27 cellular contexts compared by ENCODE assay signal in the genomic region with DNA sequence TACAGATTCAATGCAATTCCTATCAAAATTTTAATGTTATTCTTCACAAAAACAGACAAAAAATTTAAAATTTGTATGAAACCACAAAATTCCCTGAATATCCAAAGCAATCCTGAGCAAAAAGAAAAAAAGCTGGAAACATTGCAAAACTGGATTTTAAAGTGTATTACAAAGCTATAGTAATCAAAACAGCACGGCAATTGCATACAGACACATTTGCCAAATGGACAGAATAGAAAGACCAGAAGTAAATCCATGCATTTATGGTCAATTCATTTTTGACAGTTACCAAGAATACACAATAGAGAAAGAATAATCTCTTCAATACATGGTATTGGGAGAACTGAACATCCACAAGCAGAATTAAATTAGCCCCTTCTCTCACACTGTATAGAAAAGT.
DNase-seq lines count a peak whose midpoint lies in the region; ATAC-seq, FAIRE-seq and TF ChIP-seq lines count a peak whose summit lies in the region.
"Had no signal": no experiment of that assay in that cellular context is flagged by ENCODE, and none has a peak within 500 bp of the region (broad histone marks: within the 10 kb centered on the region; RNA-seq: fewer than 3 reads in every experiment).

No MANE protein-coding gene starts in this region.

- TF ChIP-seq EP300 in K562 (IDR thresholded peaks at IDR 0.05; ENCODE audit: low read length): no peak

- POLR2A ChIA-PET in HEK293 (lab: Yijun Ruan, JAX): no interaction called here
- POLR2A ChIA-PET in K562 (lab: Yijun Ruan, JAX): no interaction called here

- H3K79me2 ChIP-seq in K562 (ENCODE audit: control insufficient read depth, insufficient read depth, low read length): no peaks in the 10 kb centered on the region

- TF ChIP-seq RAD21 in K562 (CRISPR knock-in tag; conservative IDR thresholded peaks at IDR 0.05 in 1 of 2, IDR thresholded peaks at IDR 0.05 in 1 of 2): no peak

- in situ Hi-C loops in K562 (cut with MboI): no loop called here

- no peak for TF ChIP-seq POLR2A in K562 (conservative IDR thresholded peaks at IDR 0.05)

- no peaks in the 10 kb centered on the region for H3K36me3 Mint-ChIP-seq in endodermal cell (ENCODE audit: low read depth)
- H3K36me3 Mint-ChIP-seq: CD14-positive monocyte; CD4-positive, alpha-beta memory T cell; CD4-positive, CD25-positive, alpha-beta regulatory T cell; CD8-positive, alpha-beta memory T cell had no signal

- H3K4me2 ChIP-seq in K562 (ENCODE audit: insufficient read depth, low read length): no peak overlapping the region
- H3K4me2 ChIP-seq: BLaER1 had no signal

- 0% methylated on average over 1 of the region's 1 CpG for WGBS in K562 (ENCODE audit: insufficient coverage, low coverage, missing lambda C conversion rate)
- WGBS in endodermal cell (ENCODE audit: insufficient coverage in 1 of 2, insufficient read length in 1 of 2), 2 experiments: 94 to 100% methylated on average over 1 of the region's 1 CpG

- no peak overlapping the region for H2AFZ ChIP-seq in K562 (ENCODE audit: low read depth, low read length)

- BruUV-seq in K562 (replicated peaks; lab: Mats Ljungman, UMichigan): no TSS peak

- peaks cover 10% of the 10 kb centered on the region for H3K9me3 Mint-ChIP-seq in endodermal cell

- no peak overlapping the region for H3K27ac ChIP-seq in HEK293 (ENCODE audit: extremely low read depth, low read depth, low read length)
- no peak overlapping the region for H3K27ac ChIP-seq in K562 (ENCODE audit: extremely low read depth, low read depth, low read length)
- no peak overlapping the region for H3K27ac ChIP-seq in endodermal cell (ENCODE audit: low read depth, low read length)
- H3K27ac ChIP-seq: BLaER1 had no signal

- H3K4me3 Mint-ChIP-seq in endodermal cell: no peak overlapping the region
- H3K4me3 Mint-ChIP-seq: CD14-positive monocyte; CD4-positive, alpha-beta memory T cell; CD4-positive, CD25-positive, alpha-beta regulatory T cell; CD8-positive, alpha-beta memory T cell had no signal

- H3K4me1 ChIP-seq in HEK293 (ENCODE audit: control insufficient read depth, insufficient read depth, low read length): no peaks in the 10 kb centered on the region
- H3K4me1 ChIP-seq in K562 (replicated peaks in 1 of 2; ENCODE audit: control insufficient read depth in 2 of 2, insufficient read depth in 2 of 2, low read length in 2 of 2): no peaks in the 10 kb centered on the region
- no peaks in the 10 kb centered on the region for H3K4me1 ChIP-seq in endodermal cell (ENCODE audit: control insufficient read depth, insufficient read depth, low read length)
- H3K4me1 ChIP-seq: BLaER1 had no signal

- no peaks in the 10 kb centered on the region for H3K36me3 ChIP-seq in HEK293 (ENCODE audit: control insufficient read depth in 2 of 2, insufficient read depth in 1 of 2, low read length in 2 of 2)
- no peaks in the 10 kb centered on the region for H3K36me3 ChIP-seq in K562 (ENCODE audit: control insufficient read depth, insufficient read depth, low read length)
- no peaks in the 10 kb centered on the region for H3K36me3 ChIP-seq in endodermal cell (ENCODE audit: control insufficient read depth, insufficient read depth, low read length)
- H3K36me3 ChIP-seq: BE2C, BLaER1 had no signal

- no peaks in the 10 kb centered on the region for H3K9me1 ChIP-seq in K562 (ENCODE audit: control insufficient read depth, insufficient read depth, low read length)

- intact Hi-C loops in K562 (cut with micrococcal nuclease): no loop called here

- H3K9ac ChIP-seq in K562 (ENCODE audit: insufficient read depth in 1 of 2, low read depth in 2 of 2, low read length in 2 of 2) (no peak overlapping the region), endodermal cell (ENCODE audit: extremely low read depth, low read length, poor library complexity, severe bottlenecking) (no peak overlapping the region)
- H3K9ac ChIP-seq: BLaER1 had no signal

- H3K27me3 ChIP-seq in K562 (ENCODE audit: control insufficient read depth in 2 of 2, insufficient read depth in 2 of 2, low read length in 2 of 2) (no peaks in the 10 kb centered on the region), endodermal cell (ENCODE audit: control insufficient read depth, insufficient read depth, low read length, poor library complexity, severe bottlenecking) (no peaks in the 10 kb centered on the region)
- H3K27me3 ChIP-seq: BE2C, BLaER1 had no signal

- ATAC-seq in K562 (no peak), HG03097 (IDR thresholded peaks at IDR 0.05; ENCODE audit: low FRiP score, unreplicated experiment) (no peak)
- ATAC-seq: GM12878 had no signal

- no peaks in the 10 kb centered on the region for H3K27me3 Mint-ChIP-seq in endodermal cell (ENCODE audit: insufficient read depth)
- H3K27me3 Mint-ChIP-seq: CD4-positive, CD25-positive, alpha-beta regulatory T cell; CD8-positive, alpha-beta memory T cell had no signal

- no peak for FAIRE-seq in K562 (lab: Jason Lieb, UNC)
- FAIRE-seq: A204.1, GM12878, GM12892, GM18507 had no signal

- CTCF ChIA-PET in HEK293 (lab: Yijun Ruan, JAX) (interaction anchor here (1.4 kb wide), 1 partner anchor 9 kb away, joined by 4 read pairs; no protein-coding TSS in a partner anchor), K562 (lab: Yijun Ruan, JAX; ENCODE audit: low intra/inter-chr PET ratio) (no interaction called here)

- H3K4me3 ChIP-seq in HEK293 (ENCODE audit: low read depth, low read length) (no peak overlapping the region), K562 (no peak overlapping the region), endodermal cell (ENCODE audit: low read length) (peak overlapping the region; percentile 23)
- H3K4me3 ChIP-seq: BLaER1, GM12878 had no signal

- DNase-seq in K562 (ENCODE audit: extremely low read depth in 1 of 4, low spot score in 3 of 4): no peak
- no peak for DNase-seq in endodermal cell
- DNase-seq in NCI-H1417 (lab: John Stamatoyannopoulos, UW): no peak
- DNase-seq in activated naive CD4-positive, alpha-beta T cell (lab: John Stamatoyannopoulos, UW): no peak
- DNase-seq: 8988T; ACHN; BE2C; C1 segment of cervical spinal cord; CD4-positive, alpha-beta memory T cell; CD4-positive, CD25-positive, alpha-beta regulatory T cell; CD8-positive, alpha-beta memory T cell; COR-L47; DMS 273 treated with DMSO at 0.1 percent for 48 hours; DMS153; DMS53; DMS79; DND-41; EL; GDM1 had no signal

- peaks cover 2% of the 10 kb centered on the region; the same call in 1 of the 2 replicates for H3K9me3 ChIP-seq in HEK293 (ENCODE audit: control insufficient read depth, insufficient read depth, low read depth, low read length)
- no peaks in the 10 kb centered on the region for H3K9me3 ChIP-seq in K562 (replicated peaks; ENCODE audit: control insufficient read depth, insufficient read depth, low read depth, low read length)
- peaks cover 11% of the 10 kb centered on the region for H3K9me3 ChIP-seq in endodermal cell (ENCODE audit: control insufficient read depth, low read length)
- H3K9me3 ChIP-seq: BE2C had no signal

- no peak for TF ChIP-seq CTCF in HEK293 (tag by site-specific recombination; IDR thresholded peaks at IDR 0.05)
- TF ChIP-seq CTCF in K562 (IDR thresholded peaks at IDR 0.05 in 2 of 3, conservative IDR thresholded peaks at IDR 0.05 in 1 of 3; ENCODE audit: insufficient read depth in 2 of 3, low read depth in 1 of 3, low read length in 3 of 3): no peak
- TF ChIP-seq CTCF in endodermal cell (conservative IDR thresholded peaks at IDR 0.05): no peak

- peaks cover 1% of the 10 kb centered on the region for H3K4me1 Mint-ChIP-seq in endodermal cell
- H3K4me1 Mint-ChIP-seq: CD14-positive monocyte; CD4-positive, alpha-beta memory T cell; CD4-positive, CD25-positive, alpha-beta regulatory T cell; CD8-positive, alpha-beta memory T cell had no signal

- no peaks in the 10 kb centered on the region for H4K20me1 ChIP-seq in K562 (replicated peaks; ENCODE audit: control insufficient read depth, insufficient read depth, low read length)
- H4K20me1 ChIP-seq: BLaER1 had no signal

- H3K27ac Mint-ChIP-seq in endodermal cell: no peak overlapping the region
- H3K27ac Mint-ChIP-seq: CD14-positive monocyte; CD4-positive, alpha-beta memory T cell; CD4-positive, CD25-positive, alpha-beta regulatory T cell; CD8-positive, alpha-beta memory T cell had no signal

TF ChIP-seq in HEK293, 187 proteins besides CTCF, POLR2A, EP300 and RAD21 (continues in another document):
- TF ChIP-seq, protein P1, sequence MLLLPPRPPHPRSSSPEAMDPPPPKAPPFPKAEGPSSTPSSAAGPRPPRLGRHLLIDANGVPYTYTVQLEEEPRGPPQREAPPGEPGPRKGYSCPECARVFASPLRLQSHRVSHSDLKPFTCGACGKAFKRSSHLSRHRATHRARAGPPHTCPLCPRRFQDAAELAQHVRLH (tag by site-specific recombination; IDR thresholded peaks at IDR 0.05): 0 out of 2 replicates have a peak, but pooled peaks have one; percentile 22
- TF ChIP-seq HOXD13 (CRISPR knock-in tag; IDR thresholded peaks at IDR 0.05; ENCODE audit: borderline replicate concordance) (no peak), ZBTB1 (tag by site-specific recombination; IDR thresholded peaks at IDR 0.05) (no peak)

TF ChIP-seq in K562, 482 proteins besides CTCF, POLR2A, EP300 and RAD21:
- TF ChIP-seq RBM25 (IDR thresholded peaks at IDR 0.05; ENCODE audit: low read depth, low read length, severe bottlenecking) (peak; percentile 55), CHD4 (IDR thresholded peaks at IDR 0.05; ENCODE audit: insufficient read depth, insufficient replicate concordance, low read depth, low read length, poor library complexity, severe bottlenecking) (no peak)
